In the genomic region with DNA sequence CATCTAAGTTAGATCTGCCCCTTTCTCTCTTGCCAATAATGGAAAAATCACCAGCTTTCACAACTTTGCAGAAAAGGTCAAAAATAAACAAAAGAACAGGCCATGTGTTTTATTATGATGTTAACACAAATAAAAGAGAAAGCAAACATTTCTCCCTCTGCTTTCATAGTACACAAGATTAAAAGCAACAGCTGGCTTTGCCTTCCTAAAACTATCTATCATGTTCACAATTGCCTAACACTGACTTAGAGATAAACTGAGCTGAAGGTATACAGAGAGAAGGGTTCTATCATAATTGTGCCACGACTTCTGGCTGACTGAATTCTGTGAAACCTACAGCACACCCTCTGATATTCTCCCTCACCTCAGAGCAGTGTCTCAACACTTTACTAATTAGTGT, we compare ENCODE assay signal across 2 cellular contexts.
TF ChIP-seq lines count a peak whose summit lies in the region.

No MANE protein-coding gene starts in this region.

TF ChIP-seq in A549, 52 proteins besides CTCF, POLR2A, EP300 and RAD21:
- TF ChIP-seq CEBPB (IDR thresholded peaks at IDR 0.05) (peak; percentile 75 to 78), HOXA7 (CRISPR knock-in tag; IDR thresholded peaks at IDR 0.05) (no peak), JUN (IDR thresholded peaks at IDR 0.05) (0 out of 5 replicates have a peak, but pooled peaks of 1 of the 2 experiments have one; percentile 27), ZFP36 (IDR thresholded peaks at IDR 0.05; ENCODE audit: borderline replicate concordance, partially characterized antibody) (peak; percentile 10), SMC3 (IDR thresholded peaks at IDR 0.05) (0 out of 3 replicates have a peak, but pooled peaks have one; percentile 12), TP53 (CRISPR knock-in tag; IDR thresholded peaks at IDR 0.05) (no peak), JUNB (IDR thresholded peaks at IDR 0.05) (peak; percentile 48; the same call in 1 of the 2 replicates), HOXB5 (CRISPR knock-in tag; IDR thresholded peaks at IDR 0.05) (peak; percentile 84), GATA3 (IDR thresholded peaks at IDR 0.05; ENCODE audit: borderline replicate concordance) (peak; percentile 89), HDAC2 (IDR thresholded peaks at IDR 0.05) (no peak), KDM1A (IDR thresholded peaks at IDR 0.05; ENCODE audit: low read depth) (no peak), HEYL (CRISPR knock-in tag; IDR thresholded peaks at IDR 0.05) (no peak), MAZ (IDR thresholded peaks at IDR 0.05; ENCODE audit: borderline replicate concordance, low read depth, low read length) (no peak), NFE2L2 (conservative IDR thresholded peaks at IDR 0.05; ENCODE audit: low read length) (no peak), EHF (CRISPR knock-in tag; IDR thresholded peaks at IDR 0.05) (no peak)
- TF ChIP-seq, protein P1, sequence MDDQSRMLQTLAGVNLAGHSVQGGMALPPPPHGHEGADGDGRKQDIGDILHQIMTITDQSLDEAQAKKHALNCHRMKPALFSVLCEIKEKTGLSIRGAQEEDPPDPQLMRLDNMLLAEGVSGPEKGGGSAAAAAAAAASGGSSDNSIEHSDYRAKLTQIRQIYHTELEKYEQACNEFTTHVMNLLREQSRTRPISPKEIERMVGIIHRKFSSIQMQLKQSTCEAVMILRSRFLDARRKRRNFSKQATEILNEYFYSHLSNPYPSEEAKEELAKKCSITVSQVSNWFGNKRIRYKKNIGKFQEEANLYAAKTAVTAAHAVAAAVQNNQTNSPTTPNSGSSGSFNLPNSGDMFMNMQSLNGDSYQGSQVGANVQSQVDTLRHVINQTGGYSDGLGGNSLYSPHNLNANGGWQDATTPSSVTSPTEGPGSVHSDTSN (IDR thresholded peaks at IDR 0.05): no peak
- TF ChIP-seq, protein P2, sequence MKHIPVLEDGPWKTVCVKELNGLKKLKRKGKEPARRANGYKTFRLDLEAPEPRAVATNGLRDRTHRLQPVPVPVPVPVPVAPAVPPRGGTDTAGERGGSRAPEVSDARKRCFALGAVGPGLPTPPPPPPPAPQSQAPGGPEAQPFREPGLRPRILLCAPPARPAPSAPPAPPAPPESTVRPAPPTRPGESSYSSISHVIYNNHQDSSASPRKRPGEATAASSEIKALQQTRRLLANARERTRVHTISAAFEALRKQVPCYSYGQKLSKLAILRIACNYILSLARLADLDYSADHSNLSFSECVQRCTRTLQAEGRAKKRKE (CRISPR knock-in tag; IDR thresholded peaks at IDR 0.05; ENCODE audit: low read depth): no peak
TF ChIP-seq in A549: peak in this region for 7.

TF ChIP-seq in IMR-90, 13 proteins besides CTCF, POLR2A, EP300 and RAD21:
- TF ChIP-seq, protein P3, sequence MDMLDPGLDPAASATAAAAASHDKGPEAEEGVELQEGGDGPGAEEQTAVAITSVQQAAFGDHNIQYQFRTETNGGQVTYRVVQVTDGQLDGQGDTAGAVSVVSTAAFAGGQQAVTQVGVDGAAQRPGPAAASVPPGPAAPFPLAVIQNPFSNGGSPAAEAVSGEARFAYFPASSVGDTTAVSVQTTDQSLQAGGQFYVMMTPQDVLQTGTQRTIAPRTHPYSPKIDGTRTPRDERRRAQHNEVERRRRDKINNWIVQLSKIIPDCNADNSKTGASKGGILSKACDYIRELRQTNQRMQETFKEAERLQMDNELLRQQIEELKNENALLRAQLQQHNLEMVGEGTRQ (IDR thresholded peaks at IDR 0.05; ENCODE audit: low read depth, low read length): no peak
- TF ChIP-seq MAZ (IDR thresholded peaks at IDR 0.05; ENCODE audit: borderline replicate concordance, low read depth, low read length) (no peak), CEBPB (IDR thresholded peaks at IDR 0.05; ENCODE audit: low read depth, low read length) (no peak), NFE2L2 (IDR thresholded peaks at IDR 0.05; ENCODE audit: low read depth, low read length) (no peak), SMC3 (IDR thresholded peaks at IDR 0.05; ENCODE audit: low read depth, low read length) (no peak), CHD1 (IDR thresholded peaks at IDR 0.05; ENCODE audit: low read depth, low read length) (no peak), FOS (IDR thresholded peaks at IDR 0.05; ENCODE audit: low read depth, low read length) (no peak), MAFK (IDR thresholded peaks at IDR 0.05; ENCODE audit: low read depth, low read length) (no peak), RCOR1 (IDR thresholded peaks at IDR 0.05; ENCODE audit: insufficient replicate concordance, low read length) (no peak), RFX5 (IDR thresholded peaks at IDR 0.05; ENCODE audit: low read depth, low read length) (no peak), BHLHE40 (IDR thresholded peaks at IDR 0.05; ENCODE audit: low read depth, low read length) (no peak), MXI1 (IDR thresholded peaks at IDR 0.05; ENCODE audit: borderline replicate concordance, low read depth, low read length) (no peak)
- TF ChIP-seq, protein P4, sequence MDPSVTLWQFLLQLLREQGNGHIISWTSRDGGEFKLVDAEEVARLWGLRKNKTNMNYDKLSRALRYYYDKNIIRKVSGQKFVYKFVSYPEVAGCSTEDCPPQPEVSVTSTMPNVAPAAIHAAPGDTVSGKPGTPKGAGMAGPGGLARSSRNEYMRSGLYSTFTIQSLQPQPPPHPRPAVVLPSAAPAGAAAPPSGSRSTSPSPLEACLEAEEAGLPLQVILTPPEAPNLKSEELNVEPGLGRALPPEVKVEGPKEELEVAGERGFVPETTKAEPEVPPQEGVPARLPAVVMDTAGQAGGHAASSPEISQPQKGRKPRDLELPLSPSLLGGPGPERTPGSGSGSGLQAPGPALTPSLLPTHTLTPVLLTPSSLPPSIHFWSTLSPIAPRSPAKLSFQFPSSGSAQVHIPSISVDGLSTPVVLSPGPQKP (IDR thresholded peaks at IDR 0.05; ENCODE audit: borderline replicate concordance, low read depth, low read length): no peak
